ENCODE assay signal across 1 cellular context in the genomic region with DNA sequence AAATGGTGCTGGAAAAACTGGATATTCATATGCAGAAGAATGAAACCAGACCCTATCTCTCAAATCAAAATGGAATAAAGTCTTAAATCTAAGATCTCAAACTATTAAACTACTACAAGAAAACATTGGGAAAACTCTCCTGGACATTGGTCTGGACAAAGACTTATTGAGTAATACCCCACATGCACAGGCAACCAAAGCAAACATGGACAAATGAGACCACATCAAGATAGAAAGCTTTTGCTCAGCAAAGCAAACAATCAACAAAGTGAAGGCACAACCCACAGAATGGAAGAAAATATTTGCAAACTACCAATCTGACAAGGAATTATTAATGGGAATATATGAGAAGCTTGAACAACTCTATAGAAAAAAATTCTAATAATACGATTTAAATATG.
TF ChIP-seq lines count a peak whose summit lies in the region.

No MANE protein-coding gene starts in this region.

TF ChIP-seq in HepG2, 621 proteins besides CTCF, POLR2A, EP300 and RAD21 (continued from another document and continues in another):
- TF ChIP-seq, protein P1, sequence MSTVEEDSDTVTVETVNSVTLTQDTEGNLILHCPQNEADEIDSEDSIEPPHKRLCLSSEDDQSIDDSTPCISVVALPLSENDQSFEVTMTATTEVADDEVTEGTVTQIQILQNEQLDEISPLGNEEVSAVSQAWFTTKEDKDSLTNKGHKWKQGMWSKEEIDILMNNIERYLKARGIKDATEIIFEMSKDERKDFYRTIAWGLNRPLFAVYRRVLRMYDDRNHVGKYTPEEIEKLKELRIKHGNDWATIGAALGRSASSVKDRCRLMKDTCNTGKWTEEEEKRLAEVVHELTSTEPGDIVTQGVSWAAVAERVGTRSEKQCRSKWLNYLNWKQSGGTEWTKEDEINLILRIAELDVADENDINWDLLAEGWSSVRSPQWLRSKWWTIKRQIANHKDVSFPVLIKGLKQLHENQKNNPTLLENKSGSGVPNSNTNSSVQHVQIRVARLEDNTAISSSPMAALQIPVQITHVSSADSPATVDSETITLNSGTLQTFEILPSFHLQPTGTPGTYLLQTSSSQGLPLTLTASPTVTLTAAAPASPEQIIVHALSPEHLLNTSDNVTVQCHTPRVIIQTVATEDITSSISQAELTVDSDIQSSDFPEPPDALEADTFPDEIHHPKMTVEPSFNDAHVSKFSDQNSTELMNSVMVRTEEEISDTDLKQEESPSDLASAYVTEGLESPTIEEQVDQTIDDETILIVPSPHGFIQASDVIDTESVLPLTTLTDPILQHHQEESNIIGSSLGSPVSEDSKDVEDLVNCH (CRISPR knock-in tag; IDR thresholded peaks at IDR 0.05) = no peak
- TF ChIP-seq, protein P2, sequence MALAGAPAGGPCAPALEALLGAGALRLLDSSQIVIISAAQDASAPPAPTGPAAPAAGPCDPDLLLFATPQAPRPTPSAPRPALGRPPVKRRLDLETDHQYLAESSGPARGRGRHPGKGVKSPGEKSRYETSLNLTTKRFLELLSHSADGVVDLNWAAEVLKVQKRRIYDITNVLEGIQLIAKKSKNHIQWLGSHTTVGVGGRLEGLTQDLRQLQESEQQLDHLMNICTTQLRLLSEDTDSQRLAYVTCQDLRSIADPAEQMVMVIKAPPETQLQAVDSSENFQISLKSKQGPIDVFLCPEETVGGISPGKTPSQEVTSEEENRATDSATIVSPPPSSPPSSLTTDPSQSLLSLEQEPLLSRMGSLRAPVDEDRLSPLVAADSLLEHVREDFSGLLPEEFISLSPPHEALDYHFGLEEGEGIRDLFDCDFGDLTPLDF (CRISPR knock-in tag; IDR thresholded peaks at IDR 0.05) = no peak
- no peak for TF ChIP-seq KAT8 (CRISPR knock-in tag; IDR thresholded peaks at IDR 0.05)
- TF ChIP-seq RCOR2 (CRISPR knock-in tag; IDR thresholded peaks at IDR 0.05) = no peak
- TF ChIP-seq TMF1 (CRISPR knock-in tag; IDR thresholded peaks at IDR 0.05; ENCODE audit: low read depth) = no peak
- no peak for TF ChIP-seq KDM2A (CRISPR knock-in tag; IDR thresholded peaks at IDR 0.05; ENCODE audit: borderline replicate concordance, low read depth)
- TF ChIP-seq, protein P3, sequence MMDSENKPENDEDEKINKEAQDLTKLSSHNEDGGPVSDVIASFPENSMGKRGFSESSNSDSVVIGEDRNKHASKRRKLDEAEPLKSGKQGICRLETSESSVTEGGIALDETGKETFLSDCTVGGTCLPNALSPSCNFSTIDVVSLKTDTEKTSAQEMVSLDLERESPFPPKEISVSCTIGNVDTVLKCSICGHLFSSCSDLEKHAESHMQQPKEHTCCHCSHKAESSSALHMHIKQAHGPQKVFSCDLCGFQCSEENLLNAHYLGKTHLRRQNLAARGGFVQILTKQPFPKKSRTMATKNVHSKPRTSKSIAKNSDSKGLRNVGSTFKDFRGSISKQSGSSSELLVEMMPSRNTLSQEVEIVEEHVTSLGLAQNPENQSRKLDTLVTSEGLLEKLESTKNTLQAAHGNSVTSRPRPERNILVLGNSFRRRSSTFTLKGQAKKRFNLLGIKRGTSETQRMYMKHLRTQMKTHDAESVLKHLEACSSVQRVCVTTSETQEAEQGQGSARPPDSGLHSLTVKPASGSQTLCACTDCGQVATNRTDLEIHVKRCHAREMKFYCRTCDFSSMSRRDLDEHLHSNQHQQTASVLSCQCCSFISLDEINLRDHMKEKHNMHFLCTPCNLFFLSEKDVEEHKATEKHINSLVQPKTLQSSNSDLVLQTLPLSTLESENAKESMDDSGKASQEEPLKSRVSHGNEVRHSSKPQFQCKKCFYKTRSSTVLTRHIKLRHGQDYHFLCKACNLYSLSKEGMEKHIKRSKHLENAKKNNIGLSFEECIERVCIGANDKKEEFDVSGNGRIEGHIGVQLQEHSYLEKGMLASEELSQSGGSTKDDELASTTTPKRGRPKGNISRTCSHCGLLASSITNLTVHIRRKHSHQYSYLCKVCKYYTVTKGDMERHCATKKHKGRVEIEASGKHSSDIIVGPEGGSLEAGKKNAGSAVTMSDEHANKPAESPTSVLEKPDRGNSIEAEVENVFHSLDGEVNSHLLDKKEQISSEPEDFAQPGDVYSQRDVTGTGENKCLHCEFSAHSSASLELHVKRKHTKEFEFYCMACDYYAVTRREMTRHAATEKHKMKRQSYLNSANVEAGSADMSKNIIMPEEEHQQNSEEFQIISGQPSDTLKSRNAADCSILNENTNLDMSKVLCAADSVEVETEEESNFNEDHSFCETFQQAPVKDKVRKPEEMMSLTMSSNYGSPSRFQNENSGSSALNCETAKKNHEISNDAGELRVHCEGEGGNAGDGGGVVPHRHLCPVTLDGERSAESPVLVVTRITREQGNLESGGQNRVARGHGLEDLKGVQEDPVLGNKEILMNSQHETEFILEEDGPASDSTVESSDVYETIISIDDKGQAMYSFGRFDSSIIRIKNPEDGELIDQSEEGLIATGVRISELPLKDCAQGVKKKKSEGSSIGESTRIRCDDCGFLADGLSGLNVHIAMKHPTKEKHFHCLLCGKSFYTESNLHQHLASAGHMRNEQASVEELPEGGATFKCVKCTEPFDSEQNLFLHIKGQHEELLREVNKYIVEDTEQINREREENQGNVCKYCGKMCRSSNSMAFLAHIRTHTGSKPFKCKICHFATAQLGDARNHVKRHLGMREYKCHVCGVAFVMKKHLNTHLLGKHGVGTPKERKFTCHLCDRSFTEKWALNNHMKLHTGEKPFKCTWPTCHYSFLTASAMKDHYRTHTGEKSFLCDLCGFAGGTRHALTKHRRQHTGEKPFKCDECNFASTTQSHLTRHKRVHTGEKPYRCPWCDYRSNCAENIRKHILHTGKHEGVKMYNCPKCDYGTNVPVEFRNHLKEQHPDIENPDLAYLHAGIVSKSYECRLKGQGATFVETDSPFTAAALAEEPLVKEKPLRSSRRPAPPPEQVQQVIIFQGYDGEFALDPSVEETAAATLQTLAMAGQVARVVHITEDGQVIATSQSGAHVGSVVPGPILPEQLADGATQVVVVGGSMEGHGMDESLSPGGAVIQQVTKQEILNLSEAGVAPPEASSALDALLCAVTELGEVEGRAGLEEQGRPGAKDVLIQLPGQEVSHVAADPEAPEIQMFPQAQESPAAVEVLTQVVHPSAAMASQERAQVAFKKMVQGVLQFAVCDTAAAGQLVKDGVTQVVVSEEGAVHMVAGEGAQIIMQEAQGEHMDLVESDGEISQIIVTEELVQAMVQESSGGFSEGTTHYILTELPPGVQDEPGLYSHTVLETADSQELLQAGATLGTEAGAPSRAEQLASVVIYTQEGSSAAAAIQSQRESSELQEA (CRISPR knock-in tag; IDR thresholded peaks at IDR 0.05; ENCODE audit: not compliant biosample characterization) = no peak
- TF ChIP-seq, protein P4, sequence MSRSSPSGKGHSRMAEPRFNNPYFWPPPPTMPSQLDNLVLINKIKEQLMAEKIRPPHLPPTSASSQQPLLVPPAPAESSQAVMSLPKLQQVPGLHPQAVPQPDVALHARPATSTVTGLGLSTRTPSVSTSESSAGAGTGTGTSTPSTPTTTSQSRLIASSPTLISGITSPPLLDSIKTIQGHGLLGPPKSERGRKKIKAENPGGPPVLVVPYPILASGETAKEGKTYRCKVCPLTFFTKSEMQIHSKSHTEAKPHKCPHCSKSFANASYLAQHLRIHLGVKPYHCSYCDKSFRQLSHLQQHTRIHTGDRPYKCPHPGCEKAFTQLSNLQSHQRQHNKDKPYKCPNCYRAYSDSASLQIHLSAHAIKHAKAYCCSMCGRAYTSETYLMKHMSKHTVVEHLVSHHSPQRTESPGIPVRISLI (CRISPR knock-in tag; IDR thresholded peaks at IDR 0.05; ENCODE audit: borderline replicate concordance) = no peak
- no peak for TF ChIP-seq DPF2 (CRISPR knock-in tag; IDR thresholded peaks at IDR 0.05; ENCODE audit: borderline replicate concordance, low read depth)
- no peak for TF ChIP-seq SMAD1 (CRISPR knock-in tag; IDR thresholded peaks at IDR 0.05; ENCODE audit: borderline replicate concordance, low read depth)
- no peak for TF ChIP-seq ZFP37 (CRISPR knock-in tag; IDR thresholded peaks at IDR 0.05; ENCODE audit: borderline replicate concordance)
- peak; percentile 33; the same call in 1 of the 2 replicates for TF ChIP-seq NCOA2 (CRISPR knock-in tag; IDR thresholded peaks at IDR 0.05)
- no peak for TF ChIP-seq MED8 (CRISPR knock-in tag; IDR thresholded peaks at IDR 0.05; ENCODE audit: insufficient replicate concordance)
- TF ChIP-seq ZNF3 (CRISPR knock-in tag; IDR thresholded peaks at IDR 0.05) = no peak
- no peak for TF ChIP-seq DMAP1 (CRISPR knock-in tag; IDR thresholded peaks at IDR 0.05)
- TF ChIP-seq, protein P5, sequence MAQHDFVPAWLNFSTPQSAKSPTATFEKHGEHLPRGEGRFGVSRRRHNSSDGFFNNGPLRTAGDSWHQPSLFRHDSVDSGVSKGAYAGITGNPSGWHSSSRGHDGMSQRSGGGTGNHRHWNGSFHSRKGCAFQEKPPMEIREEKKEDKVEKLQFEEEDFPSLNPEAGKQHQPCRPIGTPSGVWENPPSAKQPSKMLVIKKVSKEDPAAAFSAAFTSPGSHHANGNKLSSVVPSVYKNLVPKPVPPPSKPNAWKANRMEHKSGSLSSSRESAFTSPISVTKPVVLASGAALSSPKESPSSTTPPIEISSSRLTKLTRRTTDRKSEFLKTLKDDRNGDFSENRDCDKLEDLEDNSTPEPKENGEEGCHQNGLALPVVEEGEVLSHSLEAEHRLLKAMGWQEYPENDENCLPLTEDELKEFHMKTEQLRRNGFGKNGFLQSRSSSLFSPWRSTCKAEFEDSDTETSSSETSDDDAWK (CRISPR knock-in tag; IDR thresholded peaks at IDR 0.05) = no peak
- TF ChIP-seq SRY (CRISPR knock-in tag; IDR thresholded peaks at IDR 0.05) = no peak
- no peak for TF ChIP-seq YY1 (IDR thresholded peaks at IDR 0.05; ENCODE audit: insufficient read depth, insufficient replicate concordance, low read depth, low read length)
- peak; percentile 42 for TF ChIP-seq CEBPG (CRISPR knock-in tag; IDR thresholded peaks at IDR 0.05)
- TF ChIP-seq, protein P6, sequence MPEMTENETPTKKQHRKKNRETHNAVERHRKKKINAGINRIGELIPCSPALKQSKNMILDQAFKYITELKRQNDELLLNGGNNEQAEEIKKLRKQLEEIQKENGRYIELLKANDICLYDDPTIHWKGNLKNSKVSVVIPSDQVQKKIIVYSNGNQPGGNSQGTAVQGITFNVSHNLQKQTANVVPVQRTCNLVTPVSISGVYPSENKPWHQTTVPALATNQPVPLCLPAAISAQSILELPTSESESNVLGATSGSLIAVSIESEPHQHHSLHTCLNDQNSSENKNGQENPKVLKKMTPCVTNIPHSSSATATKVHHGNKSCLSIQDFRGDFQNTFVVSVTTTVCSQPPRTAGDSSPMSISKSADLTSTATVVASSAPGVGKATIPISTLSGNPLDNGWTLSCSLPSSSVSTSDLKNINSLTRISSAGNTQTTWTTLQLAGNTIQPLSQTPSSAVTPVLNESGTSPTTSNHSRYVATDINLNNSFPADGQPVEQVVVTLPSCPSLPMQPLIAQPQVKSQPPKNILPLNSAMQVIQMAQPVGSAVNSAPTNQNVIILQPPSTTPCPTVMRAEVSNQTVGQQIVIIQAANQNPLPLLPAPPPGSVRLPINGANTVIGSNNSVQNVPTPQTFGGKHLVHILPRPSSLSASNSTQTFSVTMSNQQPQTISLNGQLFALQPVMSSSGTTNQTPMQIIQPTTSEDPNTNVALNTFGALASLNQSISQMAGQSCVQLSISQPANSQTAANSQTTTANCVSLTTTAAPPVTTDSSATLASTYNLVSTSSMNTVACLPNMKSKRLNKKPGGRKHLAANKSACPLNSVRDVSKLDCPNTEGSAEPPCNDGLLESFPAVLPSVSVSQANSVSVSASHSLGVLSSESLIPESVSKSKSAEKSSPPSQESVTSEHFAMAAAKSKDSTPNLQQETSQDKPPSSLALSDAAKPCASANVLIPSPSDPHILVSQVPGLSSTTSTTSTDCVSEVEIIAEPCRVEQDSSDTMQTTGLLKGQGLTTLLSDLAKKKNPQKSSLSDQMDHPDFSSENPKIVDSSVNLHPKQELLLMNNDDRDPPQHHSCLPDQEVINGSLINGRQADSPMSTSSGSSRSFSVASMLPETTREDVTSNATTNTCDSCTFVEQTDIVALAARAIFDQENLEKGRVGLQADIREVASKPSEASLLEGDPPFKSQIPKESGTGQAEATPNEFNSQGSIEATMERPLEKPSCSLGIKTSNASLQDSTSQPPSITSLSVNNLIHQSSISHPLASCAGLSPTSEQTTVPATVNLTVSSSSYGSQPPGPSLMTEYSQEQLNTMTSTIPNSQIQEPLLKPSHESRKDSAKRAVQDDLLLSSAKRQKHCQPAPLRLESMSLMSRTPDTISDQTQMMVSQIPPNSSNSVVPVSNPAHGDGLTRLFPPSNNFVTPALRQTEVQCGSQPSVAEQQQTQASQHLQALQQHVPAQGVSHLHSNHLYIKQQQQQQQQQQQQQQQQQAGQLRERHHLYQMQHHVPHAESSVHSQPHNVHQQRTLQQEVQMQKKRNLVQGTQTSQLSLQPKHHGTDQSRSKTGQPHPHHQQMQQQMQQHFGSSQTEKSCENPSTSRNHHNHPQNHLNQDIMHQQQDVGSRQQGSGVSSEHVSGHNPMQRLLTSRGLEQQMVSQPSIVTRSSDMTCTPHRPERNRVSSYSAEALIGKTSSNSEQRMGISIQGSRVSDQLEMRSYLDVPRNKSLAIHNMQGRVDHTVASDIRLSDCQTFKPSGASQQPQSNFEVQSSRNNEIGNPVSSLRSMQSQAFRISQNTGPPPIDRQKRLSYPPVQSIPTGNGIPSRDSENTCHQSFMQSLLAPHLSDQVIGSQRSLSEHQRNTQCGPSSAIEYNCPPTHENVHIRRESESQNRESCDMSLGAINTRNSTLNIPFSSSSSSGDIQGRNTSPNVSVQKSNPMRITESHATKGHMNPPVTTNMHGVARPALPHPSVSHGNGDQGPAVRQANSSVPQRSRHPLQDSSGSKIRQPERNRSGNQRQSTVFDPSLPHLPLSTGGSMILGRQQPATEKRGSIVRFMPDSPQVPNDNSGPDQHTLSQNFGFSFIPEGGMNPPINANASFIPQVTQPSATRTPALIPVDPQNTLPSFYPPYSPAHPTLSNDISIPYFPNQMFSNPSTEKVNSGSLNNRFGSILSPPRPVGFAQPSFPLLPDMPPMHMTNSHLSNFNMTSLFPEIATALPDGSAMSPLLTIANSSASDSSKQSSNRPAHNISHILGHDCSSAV (CRISPR knock-in tag; IDR thresholded peaks at IDR 0.05; ENCODE audit: borderline replicate concordance) = no peak
- TF ChIP-seq, protein P7, sequence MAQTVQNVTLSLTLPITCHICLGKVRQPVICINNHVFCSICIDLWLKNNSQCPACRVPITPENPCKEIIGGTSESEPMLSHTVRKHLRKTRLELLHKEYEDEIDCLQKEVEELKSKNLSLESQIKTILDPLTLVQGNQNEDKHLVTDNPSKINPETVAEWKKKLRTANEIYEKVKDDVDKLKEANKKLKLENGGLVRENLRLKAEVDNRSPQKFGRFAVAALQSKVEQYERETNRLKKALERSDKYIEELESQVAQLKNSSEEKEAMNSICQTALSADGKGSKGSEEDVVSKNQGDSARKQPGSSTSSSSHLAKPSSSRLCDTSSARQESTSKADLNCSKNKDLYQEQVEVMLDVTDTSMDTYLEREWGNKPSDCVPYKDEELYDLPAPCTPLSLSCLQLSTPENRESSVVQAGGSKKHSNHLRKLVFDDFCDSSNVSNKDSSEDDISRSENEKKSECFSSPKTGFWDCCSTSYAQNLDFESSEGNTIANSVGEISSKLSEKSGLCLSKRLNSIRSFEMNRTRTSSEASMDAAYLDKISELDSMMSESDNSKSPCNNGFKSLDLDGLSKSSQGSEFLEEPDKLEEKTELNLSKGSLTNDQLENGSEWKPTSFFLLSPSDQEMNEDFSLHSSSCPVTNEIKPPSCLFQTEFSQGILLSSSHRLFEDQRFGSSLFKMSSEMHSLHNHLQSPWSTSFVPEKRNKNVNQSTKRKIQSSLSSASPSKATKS (CRISPR knock-in tag; IDR thresholded peaks at IDR 0.05) = no peak
- no peak for TF ChIP-seq RARA (CRISPR knock-in tag; IDR thresholded peaks at IDR 0.05)
